21 cellular contexts compared by ENCODE assay signal in genomic region chr19:31717316-31717715, GRCh38.
"Had no signal": no experiment of that assay in that cellular context is flagged by ENCODE, and none has a peak within 500 bp of the region (broad histone marks: within the 10 kb centered on the region; RNA-seq: fewer than 3 reads in every experiment).

No MANE protein-coding gene starts in this region.

- H3K4me3 Mint-ChIP-seq: activated CD8-positive, alpha-beta T cell treated with anti-CD3 and anti-CD28 coated beads for 36 hours; activated naive CD4-positive, alpha-beta T cell treated with anti-CD3 and anti-CD28 coated beads, Interleukin-2, amount 50 U/mL, for 24 hours had no signal

- H3K4me1 Mint-ChIP-seq: activated naive CD4-positive, alpha-beta T cell treated with anti-CD3 and anti-CD28 coated beads, Interleukin-2, amount 50 U/mL, for 24 hours had no signal

- H3K9me3 Mint-ChIP-seq: activated CD8-positive, alpha-beta T cell treated with anti-CD3 and anti-CD28 coated beads for 36 hours; activated naive CD4-positive, alpha-beta T cell treated with anti-CD3 and anti-CD28 coated beads, Interleukin-2, amount 50 U/mL, for 24 hours had no signal

- H3K27me3 Mint-ChIP-seq: activated naive CD4-positive, alpha-beta T cell treated with anti-CD3 and anti-CD28 coated beads, Interleukin-2, amount 50 U/mL, for 24 hours had no signal

- H3K36me3 Mint-ChIP-seq: activated naive CD4-positive, alpha-beta T cell treated with anti-CD3 and anti-CD28 coated beads, Interleukin-2, amount 50 U/mL, for 24 hours had no signal

- H3K36me3 ChIP-seq: Peyer's patch, SJCRH30 had no signal

- DNase-seq: activated CD4-positive, alpha-beta T cell treated with anti-CD3 and anti-CD28 coated beads for 4 hours; activated CD8-positive, alpha-beta memory T cell treated with anti-CD3 and anti-CD28 coated beads, Interleukin-2, amount 50 U/mL, for 48 hours; activated CD8-positive, alpha-beta T cell treated with anti-CD3 and anti-CD28 coated beads for 36 hours; activated T-cell treated with anti-CD3 and anti-CD28 coated beads, Interleukin-2, amount 50 U/mL, for 1 hour; aorta; body of pancreas; Karpas-422; NCI-H1436 treated with DMSO at 0.1 percent for 48 hours; NCI-H187; NCI-H2081; NCI-H446; NCI-H524; Peyer's patch; Right ventricle myocardium superior; SJCRH30; SW 1271 had no signal

- ATAC-seq: activated CD4-positive, CD25-positive, alpha-beta regulatory T cell treated with anti-CD3 and anti-CD28 coated beads, Interleukin-2, amount 50 U/mL, for 24 hours; activated CD8-positive, alpha-beta T cell treated with anti-CD3 and anti-CD28 coated beads for 36 hours; body of pancreas; K562; SK-N-SH treated with all-trans-retinoic acid at 6 μM for 48 hours had no signal

- H3K27me3 ChIP-seq: body of pancreas, Peyer's patch, SJCRH30 had no signal

- H3K9me3 ChIP-seq: body of pancreas, Peyer's patch, SJCRH30 had no signal

- H3K27ac ChIP-seq: body of pancreas, Peyer's patch, RWPE1, SJCRH30 had no signal

- H3K4me1 ChIP-seq: body of pancreas, Peyer's patch, SJCRH30 had no signal

- H3K4me3 ChIP-seq: body of pancreas, K562, Peyer's patch, SJCRH30 had no signal

- H3K27ac Mint-ChIP-seq: activated CD8-positive, alpha-beta T cell treated with anti-CD3 and anti-CD28 coated beads for 36 hours; activated naive CD4-positive, alpha-beta T cell treated with anti-CD3 and anti-CD28 coated beads, Interleukin-2, amount 50 U/mL, for 24 hours had no signal
